30 cellular contexts compared by ENCODE assay signal in genomic region chr2:163343316-163343715, GRCh38.
"Had no signal": no experiment of that assay in that cellular context is flagged by ENCODE, and none has a peak within 500 bp of the region (broad histone marks: within the 10 kb centered on the region; RNA-seq: fewer than 3 reads in every experiment).

No MANE protein-coding gene starts in this region.

- H3K27me3 ChIP-seq: gastroesophageal sphincter, hepatocyte, pancreas, sigmoid colon, thyroid gland, upper lobe of right lung had no signal

- ATAC-seq: activated naive CD4-positive, alpha-beta T cell treated with anti-CD3 and anti-CD28 coated beads, Interleukin-2, amount 50 U/mL, for 72 hours; activated T-cell treated with anti-CD3 and anti-CD28 coated beads, Interleukin-2, amount 50 U/mL, for 72 hours; effector memory CD8-positive, alpha-beta T cell; gastroesophageal sphincter; left cardiac atrium; left ventricle myocardium superior; pancreas; stimulated activated effector memory CD8-positive, alpha-beta T cell treated with anti-CD3 and anti-CD28 coated beads, Interleukin-12 subunit alpha, Interleukin-12 subunit beta, amount 100 ng/mL, for 72 hours; stimulated activated naive CD8-positive, alpha-beta T cell treated with anti-CD3 and anti-CD28 coated beads, Interleukin-15, amount 100 ng/mL, for 72 hours; upper lobe of right lung had no signal

- H3K27ac ChIP-seq: gastroesophageal sphincter, hepatocyte, pancreas, prostate gland, sigmoid colon, thyroid gland, upper lobe of right lung had no signal

- H3K4me1 ChIP-seq: pancreas, prostate gland, upper lobe of right lung had no signal

- H3K4me1 Mint-ChIP-seq: stimulated activated effector memory CD8-positive, alpha-beta T cell treated with anti-CD3 and anti-CD28 coated beads, Interleukin-12 subunit alpha, Interleukin-12 subunit beta, amount 100 ng/mL, for 72 hours; stimulated activated naive CD8-positive, alpha-beta T cell treated with anti-CD3 and anti-CD28 coated beads, Interleukin-15, amount 100 ng/mL, for 72 hours had no signal

- H3K4me3 ChIP-seq: gastroesophageal sphincter, hepatocyte, pancreas, prostate gland, sigmoid colon, thyroid gland, upper lobe of right lung had no signal

- H3K36me3 ChIP-seq: gastroesophageal sphincter, pancreas, prostate gland, sigmoid colon, thyroid gland, upper lobe of right lung had no signal

- H3K9me3 Mint-ChIP-seq: activated T-cell treated with anti-CD3 and anti-CD28 coated beads, Interleukin-2, amount 50 U/mL, for 72 hours; mesothelial cell of epicardium; naive B cell; stimulated activated naive CD8-positive, alpha-beta T cell treated with anti-CD3 and anti-CD28 coated beads, Interleukin-15, amount 100 ng/mL, for 72 hours; T-helper 2 cell treated with Interferon-gamma antibody and Interleukin-4, amounts not matched to agents 5 μg/mL and 100 μg/mL, for 36 hours had no signal

- DNase-seq: activated CD4-positive, alpha-beta T cell treated with anti-CD3 and anti-CD28 coated beads for 4 hours; activated CD4-positive, alpha-beta T cell treated with anti-CD3 and anti-CD28 coated beads, Interleukin-2, amount 50 U/mL, for 4 hours; activated naive CD4-positive, alpha-beta T cell; activated T-cell treated with anti-CD3 and anti-CD28 coated beads for 4 hours; activated T-cell treated with anti-CD3 and anti-CD28 coated beads, Interleukin-2, amount 50 U/mL, for 72 hours; anterior cingulate cortex; cortex of kidney; effector memory CD8-positive, alpha-beta T cell; left cardiac atrium; left ventricle myocardium superior; mammary epithelial cell; naive B cell; nucleus accumbens; pancreas; retina; sigmoid colon; small intestine; stimulated activated CD4-positive, alpha-beta T cell treated with anti-CD3 and anti-CD28 coated beads, Interleukin-4, amount 100 ng/mL, for 24 hours; stimulated activated naive CD8-positive, alpha-beta T cell treated with anti-CD3 and anti-CD28 coated beads, Interleukin-15, amount 100 ng/mL, for 72 hours; thyroid gland; upper lobe of right lung had no signal

- FAIRE-seq: endothelial cell of umbilical vein, keratinocyte, pancreas, small intestine had no signal

- H3K9me3 ChIP-seq: gastroesophageal sphincter, pancreas, prostate gland, sigmoid colon, thyroid gland, upper lobe of right lung had no signal

- H3K4me2 ChIP-seq: hepatocyte had no signal

- H3K27ac Mint-ChIP-seq: activated naive CD4-positive, alpha-beta T cell treated with anti-CD3 and anti-CD28 coated beads, Interleukin-2, amount 50 U/mL, for 72 hours; activated T-cell treated with anti-CD3 and anti-CD28 coated beads, Interleukin-2, amount 50 U/mL, for 72 hours; effector memory CD8-positive, alpha-beta T cell; mesothelial cell of epicardium; naive B cell; stimulated activated effector memory CD8-positive, alpha-beta T cell treated with anti-CD3 and anti-CD28 coated beads, Interleukin-12 subunit alpha, Interleukin-12 subunit beta, amount 100 ng/mL, for 72 hours; stimulated activated naive CD8-positive, alpha-beta T cell treated with anti-CD3 and anti-CD28 coated beads, Interleukin-15, amount 100 ng/mL, for 72 hours; T-helper 2 cell treated with Interferon-gamma antibody and Interleukin-4, amounts not matched to agents 5 μg/mL and 100 μg/mL, for 36 hours had no signal

- H2AFZ ChIP-seq: hepatocyte had no signal

- H3K36me3 Mint-ChIP-seq: activated naive CD4-positive, alpha-beta T cell treated with anti-CD3 and anti-CD28 coated beads, Interleukin-2, amount 50 U/mL, for 72 hours; mesothelial cell of epicardium; naive B cell; stimulated activated effector memory CD8-positive, alpha-beta T cell treated with anti-CD3 and anti-CD28 coated beads, Interleukin-12 subunit alpha, Interleukin-12 subunit beta, amount 100 ng/mL, for 72 hours had no signal

- H3K79me2 ChIP-seq: hepatocyte had no signal

- H3K27me3 Mint-ChIP-seq: effector memory CD8-positive, alpha-beta T cell had no signal

- H3K4me3 Mint-ChIP-seq: activated T-cell treated with anti-CD3 and anti-CD28 coated beads, Interleukin-2, amount 50 U/mL, for 72 hours; effector memory CD8-positive, alpha-beta T cell; mesothelial cell of epicardium; naive B cell; stimulated activated effector memory CD8-positive, alpha-beta T cell treated with anti-CD3 and anti-CD28 coated beads, Interleukin-12 subunit alpha, Interleukin-12 subunit beta, amount 100 ng/mL, for 72 hours; stimulated activated naive CD8-positive, alpha-beta T cell treated with anti-CD3 and anti-CD28 coated beads, Interleukin-15, amount 100 ng/mL, for 72 hours; T-helper 2 cell treated with Interferon-gamma antibody and Interleukin-4, amounts not matched to agents 5 μg/mL and 100 μg/mL, for 36 hours had no signal
